ENCODE assay signal across 1 cellular context in the genomic region with DNA sequence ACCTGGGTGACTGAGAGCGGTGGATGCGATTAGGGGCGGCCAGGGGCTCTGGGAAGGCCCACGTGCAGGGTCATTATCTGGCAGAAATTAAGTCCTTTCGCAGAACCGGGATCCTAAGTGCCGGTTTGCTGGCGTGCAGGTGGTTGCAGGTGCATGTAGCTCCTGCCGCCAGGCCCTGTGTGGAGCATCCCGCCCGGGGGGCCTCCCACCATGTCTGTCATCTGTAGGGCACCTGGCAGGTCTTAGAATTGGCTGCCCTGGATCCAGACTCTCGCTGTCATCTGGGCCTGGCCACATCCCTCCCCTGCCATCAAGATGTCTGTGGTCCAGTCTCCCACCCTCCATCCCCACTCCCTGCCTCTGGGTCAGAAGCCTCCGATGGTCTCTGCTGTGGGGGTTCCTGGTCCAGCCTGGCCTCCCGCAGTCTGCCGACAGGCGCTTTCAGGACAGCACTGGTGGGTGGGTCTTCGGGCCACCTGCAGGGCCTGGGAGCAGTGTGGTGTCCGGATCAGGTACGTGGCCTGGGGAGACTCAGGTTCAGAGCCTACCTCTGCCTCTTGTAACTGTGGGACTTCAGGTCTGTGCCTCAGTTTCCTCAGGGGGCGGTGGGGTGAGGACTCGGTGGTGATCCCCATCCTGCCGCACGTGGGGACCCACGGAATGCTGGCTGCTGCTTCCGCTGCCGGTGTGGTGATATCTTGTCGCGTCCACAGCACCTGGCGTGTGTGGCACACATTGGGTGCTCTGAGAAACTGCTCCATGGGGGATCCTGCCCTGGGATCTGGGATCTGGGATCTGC.
TF ChIP-seq lines count a peak whose summit lies in the region.

No MANE protein-coding gene starts in this region.

TF ChIP-seq in GM12878, 131 proteins besides CTCF, POLR2A, EP300 and RAD21:
- no peak for TF ChIP-seq NBN (IDR thresholded peaks at IDR 0.05)
- TF ChIP-seq EZH2 (IDR thresholded peaks at IDR 0.05; ENCODE audit: borderline replicate concordance, control insufficient read depth, low read depth, low read length), result no peak
- TF ChIP-seq, protein P1, sequence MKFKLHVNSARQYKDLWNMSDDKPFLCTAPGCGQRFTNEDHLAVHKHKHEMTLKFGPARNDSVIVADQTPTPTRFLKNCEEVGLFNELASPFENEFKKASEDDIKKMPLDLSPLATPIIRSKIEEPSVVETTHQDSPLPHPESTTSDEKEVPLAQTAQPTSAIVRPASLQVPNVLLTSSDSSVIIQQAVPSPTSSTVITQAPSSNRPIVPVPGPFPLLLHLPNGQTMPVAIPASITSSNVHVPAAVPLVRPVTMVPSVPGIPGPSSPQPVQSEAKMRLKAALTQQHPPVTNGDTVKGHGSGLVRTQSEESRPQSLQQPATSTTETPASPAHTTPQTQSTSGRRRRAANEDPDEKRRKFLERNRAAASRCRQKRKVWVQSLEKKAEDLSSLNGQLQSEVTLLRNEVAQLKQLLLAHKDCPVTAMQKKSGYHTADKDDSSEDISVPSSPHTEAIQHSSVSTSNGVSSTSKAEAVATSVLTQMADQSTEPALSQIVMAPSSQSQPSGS (IDR thresholded peaks at IDR 0.05; ENCODE audit: low read length), result no peak
- TF ChIP-seq STAT3 (IDR thresholded peaks at IDR 0.05; ENCODE audit: low read depth, low read length), result no peak
- TF ChIP-seq, protein P2, sequence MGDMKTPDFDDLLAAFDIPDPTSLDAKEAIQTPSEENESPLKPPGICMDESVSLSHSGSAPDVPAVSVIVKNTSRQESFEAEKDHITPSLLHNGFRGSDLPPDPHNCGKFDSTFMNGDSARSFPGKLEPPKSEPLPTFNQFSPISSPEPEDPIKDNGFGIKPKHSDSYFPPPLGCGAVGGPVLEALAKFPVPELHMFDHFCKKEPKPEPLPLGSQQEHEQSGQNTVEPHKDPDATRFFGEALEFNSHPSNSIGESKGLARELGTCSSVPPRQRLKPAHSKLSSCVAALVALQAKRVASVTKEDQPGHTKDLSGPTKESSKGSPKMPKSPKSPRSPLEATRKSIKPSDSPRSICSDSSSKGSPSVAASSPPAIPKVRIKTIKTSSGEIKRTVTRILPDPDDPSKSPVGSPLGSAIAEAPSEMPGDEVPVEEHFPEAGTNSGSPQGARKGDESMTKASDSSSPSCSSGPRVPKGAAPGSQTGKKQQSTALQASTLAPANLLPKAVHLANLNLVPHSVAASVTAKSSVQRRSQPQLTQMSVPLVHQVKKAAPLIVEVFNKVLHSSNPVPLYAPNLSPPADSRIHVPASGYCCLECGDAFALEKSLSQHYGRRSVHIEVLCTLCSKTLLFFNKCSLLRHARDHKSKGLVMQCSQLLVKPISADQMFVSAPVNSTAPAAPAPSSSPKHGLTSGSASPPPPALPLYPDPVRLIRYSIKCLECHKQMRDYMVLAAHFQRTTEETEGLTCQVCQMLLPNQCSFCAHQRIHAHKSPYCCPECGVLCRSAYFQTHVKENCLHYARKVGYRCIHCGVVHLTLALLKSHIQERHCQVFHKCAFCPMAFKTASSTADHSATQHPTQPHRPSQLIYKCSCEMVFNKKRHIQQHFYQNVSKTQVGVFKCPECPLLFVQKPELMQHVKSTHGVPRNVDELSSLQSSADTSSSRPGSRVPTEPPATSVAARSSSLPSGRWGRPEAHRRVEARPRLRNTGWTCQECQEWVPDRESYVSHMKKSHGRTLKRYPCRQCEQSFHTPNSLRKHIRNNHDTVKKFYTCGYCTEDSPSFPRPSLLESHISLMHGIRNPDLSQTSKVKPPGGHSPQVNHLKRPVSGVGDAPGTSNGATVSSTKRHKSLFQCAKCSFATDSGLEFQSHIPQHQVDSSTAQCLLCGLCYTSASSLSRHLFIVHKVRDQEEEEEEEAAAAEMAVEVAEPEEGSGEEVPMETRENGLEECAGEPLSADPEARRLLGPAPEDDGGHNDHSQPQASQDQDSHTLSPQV (IDR thresholded peaks at IDR 0.05), result no peak
- TF ChIP-seq, protein P3, sequence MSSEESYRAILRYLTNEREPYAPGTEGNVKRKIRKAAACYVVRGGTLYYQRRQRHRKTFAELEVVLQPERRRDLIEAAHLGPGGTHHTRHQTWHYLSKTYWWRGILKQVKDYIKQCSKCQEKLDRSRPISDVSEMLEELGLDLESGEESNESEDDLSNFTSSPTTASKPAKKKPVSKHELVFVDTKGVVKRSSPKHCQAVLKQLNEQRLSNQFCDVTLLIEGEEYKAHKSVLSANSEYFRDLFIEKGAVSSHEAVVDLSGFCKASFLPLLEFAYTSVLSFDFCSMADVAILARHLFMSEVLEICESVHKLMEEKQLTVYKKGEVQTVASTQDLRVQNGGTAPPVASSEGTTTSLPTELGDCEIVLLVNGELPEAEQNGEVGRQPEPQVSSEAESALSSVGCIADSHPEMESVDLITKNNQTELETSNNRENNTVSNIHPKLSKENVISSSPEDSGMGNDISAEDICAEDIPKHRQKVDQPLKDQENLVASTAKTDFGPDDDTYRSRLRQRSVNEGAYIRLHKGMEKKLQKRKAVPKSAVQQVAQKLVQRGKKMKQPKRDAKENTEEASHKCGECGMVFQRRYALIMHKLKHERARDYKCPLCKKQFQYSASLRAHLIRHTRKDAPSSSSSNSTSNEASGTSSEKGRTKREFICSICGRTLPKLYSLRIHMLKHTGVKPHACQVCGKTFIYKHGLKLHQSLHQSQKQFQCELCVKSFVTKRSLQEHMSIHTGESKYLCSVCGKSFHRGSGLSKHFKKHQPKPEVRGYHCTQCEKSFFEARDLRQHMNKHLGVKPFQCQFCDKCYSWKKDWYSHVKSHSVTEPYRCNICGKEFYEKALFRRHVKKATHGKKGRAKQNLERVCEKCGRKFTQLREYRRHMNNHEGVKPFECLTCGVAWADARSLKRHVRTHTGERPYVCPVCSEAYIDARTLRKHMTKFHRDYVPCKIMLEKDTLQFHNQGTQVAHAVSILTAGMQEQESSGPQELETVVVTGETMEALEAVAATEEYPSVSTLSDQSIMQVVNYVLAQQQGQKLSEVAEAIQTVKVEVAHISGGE (CRISPR knock-in tag; IDR thresholded peaks at IDR 0.05), result no peak
- no peak for TF ChIP-seq FOXM1 (IDR thresholded peaks at IDR 0.05; ENCODE audit: low read depth, low read length)
- no peak for TF ChIP-seq SPI1 (IDR thresholded peaks at IDR 0.05; ENCODE audit: borderline replicate concordance, insufficient read depth, low read depth, low read length)
- no peak for TF ChIP-seq BACH1 (IDR thresholded peaks at IDR 0.05; ENCODE audit: borderline replicate concordance)
- TF ChIP-seq MEF2A (IDR thresholded peaks at IDR 0.05; ENCODE audit: insufficient read depth, low read depth, low read length), result no peak
- TF ChIP-seq SREBF1 (IDR thresholded peaks at IDR 0.05; ENCODE audit: low read length), result no peak
- TF ChIP-seq, protein P4, sequence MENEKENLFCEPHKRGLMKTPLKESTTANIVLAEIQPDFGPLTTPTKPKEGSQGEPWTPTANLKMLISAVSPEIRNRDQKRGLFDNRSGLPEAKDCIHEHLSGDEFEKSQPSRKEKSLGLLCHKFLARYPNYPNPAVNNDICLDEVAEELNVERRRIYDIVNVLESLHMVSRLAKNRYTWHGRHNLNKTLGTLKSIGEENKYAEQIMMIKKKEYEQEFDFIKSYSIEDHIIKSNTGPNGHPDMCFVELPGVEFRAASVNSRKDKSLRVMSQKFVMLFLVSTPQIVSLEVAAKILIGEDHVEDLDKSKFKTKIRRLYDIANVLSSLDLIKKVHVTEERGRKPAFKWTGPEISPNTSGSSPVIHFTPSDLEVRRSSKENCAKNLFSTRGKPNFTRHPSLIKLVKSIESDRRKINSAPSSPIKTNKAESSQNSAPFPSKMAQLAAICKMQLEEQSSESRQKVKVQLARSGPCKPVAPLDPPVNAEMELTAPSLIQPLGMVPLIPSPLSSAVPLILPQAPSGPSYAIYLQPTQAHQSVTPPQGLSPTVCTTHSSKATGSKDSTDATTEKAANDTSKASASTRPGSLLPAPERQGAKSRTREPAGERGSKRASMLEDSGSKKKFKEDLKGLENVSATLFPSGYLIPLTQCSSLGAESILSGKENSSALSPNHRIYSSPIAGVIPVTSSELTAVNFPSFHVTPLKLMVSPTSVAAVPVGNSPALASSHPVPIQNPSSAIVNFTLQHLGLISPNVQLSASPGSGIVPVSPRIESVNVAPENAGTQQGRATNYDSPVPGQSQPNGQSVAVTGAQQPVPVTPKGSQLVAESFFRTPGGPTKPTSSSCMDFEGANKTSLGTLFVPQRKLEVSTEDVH (IDR thresholded peaks at IDR 0.05; ENCODE audit: low read depth, partially characterized antibody), result no peak
- no peak for TF ChIP-seq RELA (IDR thresholded peaks at IDR 0.05; ENCODE audit: borderline replicate concordance, partially characterized antibody)
- TF ChIP-seq HCFC1 (IDR thresholded peaks at IDR 0.05; ENCODE audit: low read length), result no peak
- no peak for TF ChIP-seq JUNB (IDR thresholded peaks at IDR 0.05)
